In genomic region chr11:91164452-91164822, GRCh38 we compare ENCODE assay signal across 16 cellular contexts.
DNase-seq lines count a peak whose midpoint lies in the region; ATAC-seq, FAIRE-seq and TF ChIP-seq lines count a peak whose summit lies in the region.
"Had no signal": no experiment of that assay in that cellular context is flagged by ENCODE, and none has a peak within 500 bp of the region (broad histone marks: within the 10 kb centered on the region; RNA-seq: fewer than 3 reads in every experiment).

No MANE protein-coding gene starts in this region.

- WGBS in HepG2 (ENCODE audit: low lambda C conversion rate) = 3% methylated on average over 3 of the region's 3 CpGs
- WGBS in right lobe of liver (ENCODE audit: insufficient coverage, low coverage, low lambda C conversion rate, missing lambda C conversion rate) = 38% methylated on average over 3 of the region's 3 CpGs
- 37 to 49% (median 45%) methylated on average over 3 of the region's 3 CpGs for WGBS in stomach, 5 donors

- TF ChIP-seq RAD21 in HepG2 (CRISPR knock-in tag; IDR thresholded peaks at IDR 0.05) = no peak

- no peak for ATAC-seq in HepG2
- no peak for ATAC-seq in right lobe of liver
- ATAC-seq in RWPE2 (ENCODE audit: low read depth) = no peak
- ATAC-seq in GM18907 (IDR thresholded peaks at IDR 0.05; ENCODE audit: unreplicated experiment) = no peak
- ATAC-seq: activated CD8-positive, alpha-beta T cell treated with anti-CD3 and anti-CD28 coated beads for 36 hours; CD8-positive, alpha-beta T cell; effector memory CD8-positive, alpha-beta T cell; T-helper 17 cell had no signal

- in situ Hi-C loops in HepG2 (cut with HindIII; ENCODE audit: extremely low pct_ligation_motif_present, low pct_unique_long_range_greater_than_20kb) = no loop called here

- no peak overlapping the region for H3K9ac ChIP-seq in HepG2 (ENCODE audit: insufficient read depth, low read depth, low read length)

- TF ChIP-seq CTCF in HepG2 (CRISPR knock-in tag; IDR thresholded peaks at IDR 0.05) = no peak
- no peak for TF ChIP-seq CTCF in right lobe of liver (IDR thresholded peaks at IDR 0.05)
- no peak for TF ChIP-seq CTCF in RWPE2 (IDR thresholded peaks at IDR 0.05; ENCODE audit: poor library complexity, severe bottlenecking)
- no peak for TF ChIP-seq CTCF in stomach (IDR thresholded peaks at IDR 0.05)

- CTCF ChIA-PET in HepG2 (lab: Yijun Ruan, JAX; ENCODE audit: low intra/inter-chr PET ratio, low total read pairs) = no interaction called here

- no peaks in the 10 kb centered on the region for H3K9me3 ChIP-seq in HepG2 (ENCODE audit: low read length)
- H3K9me3 ChIP-seq in right lobe of liver = no peaks in the 10 kb centered on the region
- no peaks in the 10 kb centered on the region for H3K9me3 ChIP-seq in RWPE2 (ENCODE audit: severe bottlenecking)
- H3K9me3 ChIP-seq in stomach = no peaks in the 10 kb centered on the region
- H3K9me3 ChIP-seq: neutrophil had no signal

- no peak overlapping the region for H3K4me2 ChIP-seq in HepG2 (ENCODE audit: low read depth, low read length)

- no peak for DNase-seq in HepG2 (ENCODE audit: low spot score)
- DNase-seq in right lobe of liver = no peak
- no peak for DNase-seq in RWPE2 (ENCODE audit: low spot score)
- DNase-seq in iris pigment epithelial cell (ENCODE audit: low read depth) = peak; percentile 3
- DNase-seq in NCI-H2196 treated with DMSO at 0.1 percent for 48 hours (lab: John Stamatoyannopoulos, UW; ENCODE audit: unreplicated experiment) = no peak
- no peak for DNase-seq in DMS114 treated with DMSO at 0.1 percent for 48 hours (lab: John Stamatoyannopoulos, UW; ENCODE audit: unreplicated experiment)
- no peak for DNase-seq in stomach
- DNase-seq: activated B cell treated with CpG ODN at 0.5 μM for 24 hours; activated CD8-positive, alpha-beta T cell treated with anti-CD3 and anti-CD28 coated beads for 36 hours; CD8-positive, alpha-beta T cell; effector memory CD8-positive, alpha-beta T cell; midbrain; T-helper 17 cell had no signal

- H3K36me3 ChIP-seq in HepG2 (replicated peaks in 1 of 2; ENCODE audit: control insufficient read depth in 1 of 2, insufficient read depth in 2 of 2, low read length in 2 of 2) (no peaks in the 10 kb centered on the region), right lobe of liver (no peaks in the 10 kb centered on the region), RWPE2 (ENCODE audit: low read depth) (no peaks in the 10 kb centered on the region), stomach (no peaks in the 10 kb centered on the region)
- H3K36me3 ChIP-seq: cardiac muscle cell, neutrophil had no signal

- H3K4me3 ChIP-seq in HepG2 (replicated peaks in 1 of 3; ENCODE audit: insufficient read depth in 1 of 3, low read depth in 2 of 3, low read length in 3 of 3) = no peak overlapping the region
- no peak overlapping the region for H3K4me3 ChIP-seq in right lobe of liver
- H3K4me3 ChIP-seq in RWPE2 (ENCODE audit: severe bottlenecking) = no peak overlapping the region
- H3K4me3 ChIP-seq in stomach = no peak overlapping the region
- H3K4me3 ChIP-seq: cardiac muscle cell had no signal

- TF ChIP-seq POLR2A in HepG2 (IDR thresholded peaks at IDR 0.05; ENCODE audit: insufficient read depth in 1 of 2, low read depth in 2 of 2, low read length in 2 of 2) = no peak
- TF ChIP-seq POLR2A in right lobe of liver (IDR thresholded peaks at IDR 0.05) = no peak
- TF ChIP-seq POLR2A in stomach (IDR thresholded peaks at IDR 0.05) = no peak

- H3K27ac ChIP-seq in HepG2 (ENCODE audit: extremely low read length, insufficient read depth, low read length) (no peak overlapping the region), right lobe of liver (no peak overlapping the region), RWPE2 (ENCODE audit: poor library complexity, severe bottlenecking) (peak overlapping the region; percentile 75), stomach (no peak overlapping the region)
- H3K27ac ChIP-seq: neutrophil had no signal

- H4K20me1 ChIP-seq in HepG2 (ENCODE audit: insufficient read depth, low read length) = no peaks in the 10 kb centered on the region

- BruUV-seq in HepG2 (replicated peaks; lab: Mats Ljungman, UMichigan) = no TSS peak

- no peak overlapping the region for H2AFZ ChIP-seq in HepG2 (ENCODE audit: low read length)

- intact Hi-C loops in HepG2 (cut with micrococcal nuclease; ENCODE audit: unreplicated experiment) (no loop called here), right lobe of liver (cut with DNase I) (no loop called here), stomach (cut with DNase I; ENCODE audit: low total_unique reads) (no loop called here)

- TF ChIP-seq EP300 in HepG2 (IDR thresholded peaks at IDR 0.05; ENCODE audit: low read depth in 2 of 2, low read length in 2 of 2) = no peak
- TF ChIP-seq EP300 in HepG2 (CRISPR knock-in tag; IDR thresholded peaks at IDR 0.05; ENCODE audit: borderline replicate concordance) = no peak
- no peak for TF ChIP-seq EP300 in stomach (IDR thresholded peaks at IDR 0.05)

- FAIRE-seq in HepG2 (lab: Jason Lieb, UNC) = no peak

- H3K4me1 ChIP-seq in HepG2 (ENCODE audit: insufficient read depth, low read length) = 0 out of 2 replicates have a peak, but pooled peaks cover 6% of the 10 kb centered on the region
- H3K4me1 ChIP-seq in right lobe of liver = no peaks in the 10 kb centered on the region
- H3K4me1 ChIP-seq in RWPE2 (ENCODE audit: insufficient read depth, poor library complexity, severe bottlenecking) = peaks cover 20% of the 10 kb centered on the region
- H3K4me1 ChIP-seq in stomach = peaks cover 0 to 13% (median 5%) of the 10 kb centered on the region in 4 donors

- POLR2A ChIA-PET in HepG2 (lab: Yijun Ruan, JAX) = no interaction called here

- H3K79me2 ChIP-seq in HepG2 (ENCODE audit: insufficient read depth, low read length) = no peaks in the 10 kb centered on the region

- H3K27me3 ChIP-seq in HepG2 (ENCODE audit: control insufficient read depth in 1 of 2, insufficient read depth in 2 of 2, low read length in 2 of 2) = no peaks in the 10 kb centered on the region
- no peaks in the 10 kb centered on the region for H3K27me3 ChIP-seq in right lobe of liver
- H3K27me3 ChIP-seq in RWPE2 (ENCODE audit: insufficient read depth, poor library complexity, severe bottlenecking) = no peaks in the 10 kb centered on the region
- H3K27me3 ChIP-seq in stomach = no peaks in the 10 kb centered on the region
- H3K27me3 ChIP-seq: cardiac muscle cell, neutrophil had no signal

TF ChIP-seq in HepG2, 621 proteins besides CTCF, POLR2A, EP300 and RAD21:
- no peak for TF ChIP-seq THAP11 (CRISPR knock-in tag; IDR thresholded peaks at IDR 0.05)
- TF ChIP-seq TBX2 (CRISPR knock-in tag; IDR thresholded peaks at IDR 0.05; ENCODE audit: borderline replicate concordance) = no peak
- TF ChIP-seq MAFK (conservative IDR thresholded peaks at IDR 0.05 in 1 of 2, IDR thresholded peaks at IDR 0.05 in 1 of 2; ENCODE audit: low read length in 2 of 2) = peak; percentile 70 to 86
- peak; percentile 83 for TF ChIP-seq MAFF (IDR thresholded peaks at IDR 0.05; ENCODE audit: low read depth, low read length)
TF ChIP-seq in HepG2: peak in this region for 2.
